In the genomic region with DNA sequence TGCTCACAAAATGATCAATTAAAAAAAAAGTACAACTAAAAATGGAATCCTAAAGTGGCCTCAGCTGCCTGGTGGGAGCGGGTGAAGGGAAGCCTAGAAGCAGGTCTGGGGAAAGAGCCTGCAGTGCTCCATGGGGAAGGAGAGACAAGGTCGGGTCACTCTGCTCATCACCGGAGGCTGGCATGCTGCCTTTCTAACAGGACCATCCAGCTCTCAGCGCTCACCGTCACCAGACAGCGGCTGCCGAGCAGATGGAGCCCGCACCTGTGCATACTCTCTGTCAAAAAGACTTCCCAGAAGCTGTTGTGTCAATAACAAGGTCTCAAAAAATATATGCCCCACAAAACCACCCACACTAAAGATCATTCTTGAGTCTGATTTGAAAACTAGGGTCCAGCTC, we compare ENCODE assay signal across 16 cellular contexts.
"Had no signal": no experiment of that assay in that cellular context is flagged by ENCODE, and none has a peak within 500 bp of the region (broad histone marks: within the 10 kb centered on the region; RNA-seq: fewer than 3 reads in every experiment).

No MANE protein-coding gene starts in this region.

- H3K9me3 ChIP-seq: left ventricle myocardium inferior, testis, upper lobe of right lung had no signal

- ATAC-seq: activated CD4-positive, CD25-positive, alpha-beta regulatory T cell treated with anti-CD3 and anti-CD28 coated beads, Interleukin-2, amount 50 U/mL, for 24 hours; activated CD8-positive, alpha-beta memory T cell treated with anti-CD3 and anti-CD28 coated beads, Interleukin-2, amount 10 ng/mL, durations not matched to agents 7 days and 5 days; stimulated activated naive CD8-positive, alpha-beta T cell treated with anti-CD3 and anti-CD28 coated beads, Interleukin-15, Interleukin-2, amounts not matched to agents 100 U/mL and 50 U/mL, for 24 hours; upper lobe of right lung had no signal

- H3K27ac ChIP-seq: brain microvascular endothelial cell, left ventricle myocardium inferior, testis, upper lobe of right lung had no signal

- H3K36me3 Mint-ChIP-seq: activated CD8-positive, alpha-beta memory T cell treated with anti-CD3 and anti-CD28 coated beads, Interleukin-2, amount 10 ng/mL, durations not matched to agents 7 days and 5 days; activated naive CD8-positive, alpha-beta T cell had no signal

- H3K4me1 ChIP-seq: left ventricle myocardium inferior, testis, upper lobe of right lung had no signal

- H3K9me3 Mint-ChIP-seq: activated T-cell treated with anti-CD3 and anti-CD28 coated beads, Interleukin-2, amount 50 U/mL, for 24 hours; nephron progenitor cell had no signal

- H3K36me3 ChIP-seq: brain microvascular endothelial cell, left ventricle myocardium inferior, upper lobe of right lung had no signal

- H3K27ac Mint-ChIP-seq: activated CD8-positive, alpha-beta memory T cell treated with anti-CD3 and anti-CD28 coated beads, Interleukin-2, amount 10 ng/mL, durations not matched to agents 7 days and 5 days; activated naive CD8-positive, alpha-beta T cell; activated T-cell treated with anti-CD3 and anti-CD28 coated beads, Interleukin-2, amount 50 U/mL, for 24 hours; nephron progenitor cell had no signal

- H3K27me3 ChIP-seq: brain microvascular endothelial cell, testis had no signal

- H3K4me3 ChIP-seq: left ventricle myocardium inferior, testis, upper lobe of right lung had no signal

- DNase-seq: activated CD4-positive, alpha-beta T cell treated with anti-CD3 and anti-CD28 coated beads, Interleukin-2, amount 50 U/mL, for 4 hours; activated CD8-positive, alpha-beta memory T cell treated with anti-CD3 and anti-CD28 coated beads, Interleukin-2, amount 10 ng/mL, durations not matched to agents 7 days and 5 days; activated effector memory CD4-positive, alpha-beta T cell treated with Interleukin-2 at 50 U/mL for 16 hours; activated T-cell treated with anti-CD3 and anti-CD28 coated beads, Interleukin-2, amount 50 U/mL, for 24 hours; brain microvascular endothelial cell; effector CD4-positive, alpha-beta T cell; left ventricle myocardium inferior; mesendoderm; nephron progenitor cell; stimulated activated CD4-positive, alpha-beta T cell treated with anti-CD3 and anti-CD28 coated beads, Interleukin-4, amount 100 ng/mL, for 1 hour; stimulated activated CD8-positive, alpha-beta memory T cell treated with anti-CD3 and anti-CD28 coated beads, Interleukin-4, amount 100 ng/mL, for 48 hours; stimulated activated naive CD8-positive, alpha-beta T cell treated with anti-CD3 and anti-CD28 coated beads, Interleukin-15, Interleukin-2, amounts not matched to agents 100 U/mL and 50 U/mL, for 24 hours; testis; upper lobe of right lung had no signal
